9 cellular contexts compared by ENCODE assay signal in genomic region chr13:72808917-72809500, GRCh38. TPM values are rescaled to one million over a fixed set of nuclear protein-coding genes. Genes with fewer than 3 reads are reported as not detected.
DNase-seq lines count a peak whose midpoint lies in the region; ATAC-seq and TF ChIP-seq lines count a peak whose summit lies in the region.
"Had no signal": no experiment of that assay in that cellular context is flagged by ENCODE, and none has a peak within 500 bp of the region (broad histone marks: within the 10 kb centered on the region; RNA-seq: fewer than 3 reads in every experiment).

No MANE protein-coding gene starts in this region.

- DNase-seq in CD1c-positive myeloid dendritic cell (ENCODE audit: extremely low spot score) (peak; percentile 46), body of pancreas (no peak), lung microvascular endothelial cell (ENCODE audit: low read depth in 2 of 2) (peak; percentile 6 to 36), NCI-H446 (lab: John Stamatoyannopoulos, UW) (no peak), globus pallidus (ENCODE audit: low spot score) (no peak), nucleus accumbens (lab: John Stamatoyannopoulos, UW) (no peak)
- DNase-seq: HCEC 1CT had no signal

- H3K27me3 ChIP-seq in HUES48 (ENCODE audit: control insufficient read depth, insufficient read depth, low read length) (no peaks in the 10 kb centered on the region), body of pancreas (no peaks in the 10 kb centered on the region)

- no peak for TF ChIP-seq POLR2A in body of pancreas (IDR thresholded peaks at IDR 0.05)

- peak overlapping the region; percentile 33 for H3K27ac ChIP-seq in HUES48 (ENCODE audit: low read depth, low read length)
- H3K27ac ChIP-seq in body of pancreas: peak overlapping the region in 1 of 4 donors; percentile 11

- ATAC-seq in body of pancreas (no peak), GM21390 (IDR thresholded peaks at IDR 0.05; ENCODE audit: unreplicated experiment) (no peak)

- TF ChIP-seq CTCF in body of pancreas (IDR thresholded peaks at IDR 0.05): peak; percentile 19 to 71 (median 49)

- intact Hi-C loops in body of pancreas (cut with DNase I): no loop called here

- H3K9ac ChIP-seq in HUES48 (ENCODE audit: low read depth, low read length): no peak overlapping the region

- H3K4me3 ChIP-seq in HUES48 (ENCODE audit: low read depth, low read length) (no peak overlapping the region), body of pancreas (no peak overlapping the region)

- WGBS in body of pancreas, 2 donors: 3 to 9% methylated on average over 1 of the region's 1 CpG

- no peaks in the 10 kb centered on the region for H3K4me1 ChIP-seq in HUES48 (ENCODE audit: control insufficient read depth, insufficient read depth, low read length)
- H3K4me1 ChIP-seq in body of pancreas: no peaks in the 10 kb centered on the region

- H3K9me3 ChIP-seq in HUES48 (ENCODE audit: control insufficient read depth, insufficient read depth, low read length) (no peaks in the 10 kb centered on the region), body of pancreas (no peaks in the 10 kb centered on the region)

- H3K36me3 ChIP-seq in HUES48 (ENCODE audit: control insufficient read depth, insufficient read depth, low read length): no peaks in the 10 kb centered on the region; the same call in 1 of the 2 replicates
- no peaks in the 10 kb centered on the region for H3K36me3 ChIP-seq in body of pancreas (replicated peaks in 1 of 2; ENCODE audit: insufficient read depth in 1 of 2, low read depth in 2 of 2)

RNA-seq across cellular contexts. Expression of gene PIBF1, which starts 27.1 kb away (rescaled TPM):
- total RNA-seq in body of pancreas: 10 to 100 TPM in 1 of 2 donors, 1 to 10 TPM in 1; 7.6 to 25.9 TPM
- total RNA-seq in lung microvascular endothelial cell: 10.2 and 14.9 TPM in 2 replicates

RNA-seq across cellular contexts. Expression of gene DIS3, which starts 27.3 kb away (rescaled TPM):
- total RNA-seq in body of pancreas: 10 to 100 TPM in 1 of 2 donors, 1 to 10 TPM in 1; 7.9 to 10.1 TPM
- 17.7 and 26.2 TPM in 2 replicates for total RNA-seq in lung microvascular endothelial cell

Comparison
In these comparisons a context has a peak if more than half of its experiments do, and no peak if none do; other contexts are left out.
1. DNase-seq: peak in CD1c-positive myeloid dendritic cell (single experiment) and lung microvascular endothelial cell (2 of 2); none in body of pancreas (0 of 4), NCI-H446 (0 of 2), globus pallidus (single experiment) and nucleus accumbens (0 of 56).